ENCODE assay signal across 2 cellular contexts in the genomic region with DNA sequence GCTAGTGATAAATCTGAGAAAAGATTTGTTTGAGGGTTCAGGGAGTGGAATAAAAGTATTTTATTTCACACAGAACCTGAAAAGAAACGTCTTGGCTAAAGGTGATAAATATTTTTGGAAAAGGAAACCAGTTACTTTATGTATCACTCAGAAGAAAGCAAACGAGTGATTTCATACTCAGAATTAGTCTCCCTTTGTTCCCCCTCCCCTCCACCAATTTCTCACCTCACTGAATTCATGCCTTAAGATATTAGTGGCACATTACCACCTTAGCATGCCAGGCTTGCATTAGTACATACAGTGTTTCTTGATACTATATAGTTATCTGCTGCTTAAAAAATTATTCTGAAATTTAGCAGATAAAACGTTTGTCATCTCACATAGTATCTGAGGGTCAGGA.
TF ChIP-seq lines count a peak whose summit lies in the region.

No MANE protein-coding gene starts in this region.

TF ChIP-seq in IMR-90, 13 proteins besides CTCF, POLR2A, EP300 and RAD21:
- TF ChIP-seq, protein P1, sequence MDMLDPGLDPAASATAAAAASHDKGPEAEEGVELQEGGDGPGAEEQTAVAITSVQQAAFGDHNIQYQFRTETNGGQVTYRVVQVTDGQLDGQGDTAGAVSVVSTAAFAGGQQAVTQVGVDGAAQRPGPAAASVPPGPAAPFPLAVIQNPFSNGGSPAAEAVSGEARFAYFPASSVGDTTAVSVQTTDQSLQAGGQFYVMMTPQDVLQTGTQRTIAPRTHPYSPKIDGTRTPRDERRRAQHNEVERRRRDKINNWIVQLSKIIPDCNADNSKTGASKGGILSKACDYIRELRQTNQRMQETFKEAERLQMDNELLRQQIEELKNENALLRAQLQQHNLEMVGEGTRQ (IDR thresholded peaks at IDR 0.05; ENCODE audit: low read depth, low read length): no peak
TF ChIP-seq in IMR-90: peak in this region for 0.

TF ChIP-seq in H1, 55 proteins besides CTCF, POLR2A, EP300 and RAD21:
- TF ChIP-seq, protein P2, sequence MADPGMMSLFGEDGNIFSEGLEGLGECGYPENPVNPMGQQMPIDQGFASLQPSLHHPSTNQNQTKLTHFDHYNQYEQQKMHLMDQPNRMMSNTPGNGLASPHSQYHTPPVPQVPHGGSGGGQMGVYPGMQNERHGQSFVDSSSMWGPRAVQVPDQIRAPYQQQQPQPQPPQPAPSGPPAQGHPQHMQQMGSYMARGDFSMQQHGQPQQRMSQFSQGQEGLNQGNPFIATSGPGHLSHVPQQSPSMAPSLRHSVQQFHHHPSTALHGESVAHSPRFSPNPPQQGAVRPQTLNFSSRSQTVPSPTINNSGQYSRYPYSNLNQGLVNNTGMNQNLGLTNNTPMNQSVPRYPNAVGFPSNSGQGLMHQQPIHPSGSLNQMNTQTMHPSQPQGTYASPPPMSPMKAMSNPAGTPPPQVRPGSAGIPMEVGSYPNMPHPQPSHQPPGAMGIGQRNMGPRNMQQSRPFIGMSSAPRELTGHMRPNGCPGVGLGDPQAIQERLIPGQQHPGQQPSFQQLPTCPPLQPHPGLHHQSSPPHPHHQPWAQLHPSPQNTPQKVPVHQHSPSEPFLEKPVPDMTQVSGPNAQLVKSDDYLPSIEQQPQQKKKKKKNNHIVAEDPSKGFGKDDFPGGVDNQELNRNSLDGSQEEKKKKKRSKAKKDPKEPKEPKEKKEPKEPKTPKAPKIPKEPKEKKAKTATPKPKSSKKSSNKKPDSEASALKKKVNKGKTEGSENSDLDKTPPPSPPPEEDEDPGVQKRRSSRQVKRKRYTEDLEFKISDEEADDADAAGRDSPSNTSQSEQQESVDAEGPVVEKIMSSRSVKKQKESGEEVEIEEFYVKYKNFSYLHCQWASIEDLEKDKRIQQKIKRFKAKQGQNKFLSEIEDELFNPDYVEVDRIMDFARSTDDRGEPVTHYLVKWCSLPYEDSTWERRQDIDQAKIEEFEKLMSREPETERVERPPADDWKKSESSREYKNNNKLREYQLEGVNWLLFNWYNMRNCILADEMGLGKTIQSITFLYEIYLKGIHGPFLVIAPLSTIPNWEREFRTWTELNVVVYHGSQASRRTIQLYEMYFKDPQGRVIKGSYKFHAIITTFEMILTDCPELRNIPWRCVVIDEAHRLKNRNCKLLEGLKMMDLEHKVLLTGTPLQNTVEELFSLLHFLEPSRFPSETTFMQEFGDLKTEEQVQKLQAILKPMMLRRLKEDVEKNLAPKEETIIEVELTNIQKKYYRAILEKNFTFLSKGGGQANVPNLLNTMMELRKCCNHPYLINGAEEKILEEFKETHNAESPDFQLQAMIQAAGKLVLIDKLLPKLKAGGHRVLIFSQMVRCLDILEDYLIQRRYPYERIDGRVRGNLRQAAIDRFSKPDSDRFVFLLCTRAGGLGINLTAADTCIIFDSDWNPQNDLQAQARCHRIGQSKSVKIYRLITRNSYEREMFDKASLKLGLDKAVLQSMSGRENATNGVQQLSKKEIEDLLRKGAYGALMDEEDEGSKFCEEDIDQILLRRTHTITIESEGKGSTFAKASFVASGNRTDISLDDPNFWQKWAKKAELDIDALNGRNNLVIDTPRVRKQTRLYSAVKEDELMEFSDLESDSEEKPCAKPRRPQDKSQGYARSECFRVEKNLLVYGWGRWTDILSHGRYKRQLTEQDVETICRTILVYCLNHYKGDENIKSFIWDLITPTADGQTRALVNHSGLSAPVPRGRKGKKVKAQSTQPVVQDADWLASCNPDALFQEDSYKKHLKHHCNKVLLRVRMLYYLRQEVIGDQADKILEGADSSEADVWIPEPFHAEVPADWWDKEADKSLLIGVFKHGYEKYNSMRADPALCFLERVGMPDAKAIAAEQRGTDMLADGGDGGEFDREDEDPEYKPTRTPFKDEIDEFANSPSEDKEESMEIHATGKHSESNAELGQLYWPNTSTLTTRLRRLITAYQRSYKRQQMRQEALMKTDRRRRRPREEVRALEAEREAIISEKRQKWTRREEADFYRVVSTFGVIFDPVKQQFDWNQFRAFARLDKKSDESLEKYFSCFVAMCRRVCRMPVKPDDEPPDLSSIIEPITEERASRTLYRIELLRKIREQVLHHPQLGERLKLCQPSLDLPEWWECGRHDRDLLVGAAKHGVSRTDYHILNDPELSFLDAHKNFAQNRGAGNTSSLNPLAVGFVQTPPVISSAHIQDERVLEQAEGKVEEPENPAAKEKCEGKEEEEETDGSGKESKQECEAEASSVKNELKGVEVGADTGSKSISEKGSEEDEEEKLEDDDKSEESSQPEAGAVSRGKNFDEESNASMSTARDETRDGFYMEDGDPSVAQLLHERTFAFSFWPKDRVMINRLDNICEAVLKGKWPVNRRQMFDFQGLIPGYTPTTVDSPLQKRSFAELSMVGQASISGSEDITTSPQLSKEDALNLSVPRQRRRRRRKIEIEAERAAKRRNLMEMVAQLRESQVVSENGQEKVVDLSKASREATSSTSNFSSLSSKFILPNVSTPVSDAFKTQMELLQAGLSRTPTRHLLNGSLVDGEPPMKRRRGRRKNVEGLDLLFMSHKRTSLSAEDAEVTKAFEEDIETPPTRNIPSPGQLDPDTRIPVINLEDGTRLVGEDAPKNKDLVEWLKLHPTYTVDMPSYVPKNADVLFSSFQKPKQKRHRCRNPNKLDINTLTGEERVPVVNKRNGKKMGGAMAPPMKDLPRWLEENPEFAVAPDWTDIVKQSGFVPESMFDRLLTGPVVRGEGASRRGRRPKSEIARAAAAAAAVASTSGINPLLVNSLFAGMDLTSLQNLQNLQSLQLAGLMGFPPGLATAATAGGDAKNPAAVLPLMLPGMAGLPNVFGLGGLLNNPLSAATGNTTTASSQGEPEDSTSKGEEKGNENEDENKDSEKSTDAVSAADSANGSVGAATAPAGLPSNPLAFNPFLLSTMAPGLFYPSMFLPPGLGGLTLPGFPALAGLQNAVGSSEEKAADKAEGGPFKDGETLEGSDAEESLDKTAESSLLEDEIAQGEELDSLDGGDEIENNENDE (IDR thresholded peaks at IDR 0.05; ENCODE audit: insufficient replicate concordance, low read length): no peak
- TF ChIP-seq JUN (IDR thresholded peaks at IDR 0.05; ENCODE audit: low read depth, low read length): no peak
- TF ChIP-seq POU5F1 (IDR thresholded peaks at IDR 0.05; ENCODE audit: low read depth, low read length): no peak
- TF ChIP-seq HDAC2 (IDR thresholded peaks at IDR 0.05; ENCODE audit: borderline replicate concordance in 1 of 2, low read depth in 2 of 2, low read length in 2 of 2): no peak
- TF ChIP-seq CHD2 (IDR thresholded peaks at IDR 0.05; ENCODE audit: low read length): no peak
- TF ChIP-seq CBX5 (IDR thresholded peaks at IDR 0.05; ENCODE audit: low read depth, low read length): no peak
- no peak for TF ChIP-seq BRCA1 (IDR thresholded peaks at IDR 0.05; ENCODE audit: low read depth, low read length)
- no peak for TF ChIP-seq FOSL1 (IDR thresholded peaks at IDR 0.05; ENCODE audit: insufficient read depth, low read depth, low read length)
- TF ChIP-seq JUND (IDR thresholded peaks at IDR 0.05; ENCODE audit: low read length): no peak
